9 cellular contexts compared by ENCODE assay signal in genomic region chr7:44043902-44044301, GRCh38. TPM values are rescaled to one million over a fixed set of nuclear protein-coding genes. Genes with fewer than 3 reads are reported as not detected.
DNase-seq lines count a peak whose midpoint lies in the region; ATAC-seq and TF ChIP-seq lines count a peak whose summit lies in the region.
"Had no signal": no experiment of that assay in that cellular context is flagged by ENCODE, and none has a peak within 500 bp of the region (broad histone marks: within the 10 kb centered on the region; RNA-seq: fewer than 3 reads in every experiment).

No MANE protein-coding gene starts in this region.

- peak overlapping the region; percentile 94 for H3K4me3 Mint-ChIP-seq in activated CD8-positive, alpha-beta T cell treated with anti-CD3 and anti-CD28 coated beads, Interleukin-2, amount 10 ng/mL, durations not matched to agents 7 days and 5 days
- peak overlapping the region; percentile 80 for H3K4me3 Mint-ChIP-seq in stimulated activated effector memory CD8-positive, alpha-beta T cell treated with anti-CD3 and anti-CD28 coated beads, Interleukin-12 subunit alpha, Interleukin-12 subunit beta, amount 100 ng/mL, for 72 hours

- DNase-seq in HL-60 (ENCODE audit: low read depth in 1 of 2, low spot score in 1 of 2): no peak
- peak; percentile 30 for DNase-seq in activated CD8-positive, alpha-beta T cell treated with anti-CD3 and anti-CD28 coated beads, Interleukin-2, amount 10 ng/mL, durations not matched to agents 7 days and 5 days
- DNase-seq in iPS DF 6.9 (ENCODE audit: low read depth, low spot score): no peak
- no peak for DNase-seq in stimulated activated effector memory CD8-positive, alpha-beta T cell treated with anti-CD3 and anti-CD28 coated beads, Interleukin-12 subunit alpha, Interleukin-12 subunit beta, amount 100 ng/mL, for 72 hours (ENCODE audit: low spot score in 2 of 2)
- no peak for DNase-seq in superior temporal gyrus (ENCODE audit: extremely low spot score)
- no peak for DNase-seq in HT-29 (ENCODE audit: low spot score)
- DNase-seq in NCI-H1048 (lab: John Stamatoyannopoulos, UW): no peak

- 0 out of 2 replicates have a peak, but pooled peaks cover 1% of the 10 kb centered on the region for H3K4me1 ChIP-seq in iPS DF 6.9 (ENCODE audit: control insufficient read depth, insufficient read depth, low read length)

- POLR2A ChIA-PET in activated CD8-positive, alpha-beta T cell treated with anti-CD3 and anti-CD28 coated beads, Interleukin-2, amount 10 ng/mL, durations not matched to agents 7 days and 5 days (lab: Charles Lee): interaction anchor here (0.8 to 2.0 kb wide), 8 partner anchors 11 to 584 kb away, joined by 3 to 15 read pairs (median 3); partner anchors contain the start of genes POLD2 and YKT6

- CTCF ChIA-PET in activated CD8-positive, alpha-beta T cell treated with anti-CD3 and anti-CD28 coated beads, Interleukin-2, amount 10 ng/mL, durations not matched to agents 7 days and 5 days (lab: Charles Lee): interaction anchor here (0.9 to 1.5 kb wide), 3 partner anchors 24 to 38 kb away, joined by 3 to 6 read pairs (median 3); no protein-coding TSS in a partner anchor

- peaks cover 47% of the 10 kb centered on the region for H3K4me1 Mint-ChIP-seq in activated CD8-positive, alpha-beta T cell treated with anti-CD3 and anti-CD28 coated beads, Interleukin-2, amount 10 ng/mL, durations not matched to agents 7 days and 5 days (ENCODE audit: low read depth)
- H3K4me1 Mint-ChIP-seq in stimulated activated effector memory CD8-positive, alpha-beta T cell treated with anti-CD3 and anti-CD28 coated beads, Interleukin-12 subunit alpha, Interleukin-12 subunit beta, amount 100 ng/mL, for 72 hours: peaks cover 45% of the 10 kb centered on the region

- no peaks in the 10 kb centered on the region for H3K9me3 ChIP-seq in iPS DF 6.9 (ENCODE audit: control insufficient read depth, insufficient read depth, low read length)

- no peaks in the 10 kb centered on the region for H3K27me3 Mint-ChIP-seq in activated CD8-positive, alpha-beta T cell treated with anti-CD3 and anti-CD28 coated beads, Interleukin-2, amount 10 ng/mL, durations not matched to agents 7 days and 5 days (ENCODE audit: low read depth)

- H3K27ac Mint-ChIP-seq in activated CD8-positive, alpha-beta T cell treated with anti-CD3 and anti-CD28 coated beads, Interleukin-2, amount 10 ng/mL, durations not matched to agents 7 days and 5 days: peak overlapping the region; percentile 90
- H3K27ac Mint-ChIP-seq in stimulated activated effector memory CD8-positive, alpha-beta T cell treated with anti-CD3 and anti-CD28 coated beads, Interleukin-12 subunit alpha, Interleukin-12 subunit beta, amount 100 ng/mL, for 72 hours: peak overlapping the region; percentile 89

- no peak for ATAC-seq in activated CD8-positive, alpha-beta T cell treated with anti-CD3 and anti-CD28 coated beads, Interleukin-2, amount 10 ng/mL, durations not matched to agents 7 days and 5 days
- ATAC-seq in stimulated activated effector memory CD8-positive, alpha-beta T cell treated with anti-CD3 and anti-CD28 coated beads, Interleukin-12 subunit alpha, Interleukin-12 subunit beta, amount 100 ng/mL, for 72 hours: no peak
- no peak for ATAC-seq in HG02840 (IDR thresholded peaks at IDR 0.05; ENCODE audit: low FRiP score, unreplicated experiment)

- H3K27ac ChIP-seq in HL-60 (replicated peaks) (peak overlapping the region; percentile 93), iPS DF 6.9 (ENCODE audit: low read length) (no peak overlapping the region)

- peaks cover 34% of the 10 kb centered on the region for H3K36me3 Mint-ChIP-seq in activated CD8-positive, alpha-beta T cell treated with anti-CD3 and anti-CD28 coated beads, Interleukin-2, amount 10 ng/mL, durations not matched to agents 7 days and 5 days (ENCODE audit: low read depth)
- peaks cover 37% of the 10 kb centered on the region for H3K36me3 Mint-ChIP-seq in stimulated activated effector memory CD8-positive, alpha-beta T cell treated with anti-CD3 and anti-CD28 coated beads, Interleukin-12 subunit alpha, Interleukin-12 subunit beta, amount 100 ng/mL, for 72 hours

- H3K9me3 Mint-ChIP-seq in activated CD8-positive, alpha-beta T cell treated with anti-CD3 and anti-CD28 coated beads, Interleukin-2, amount 10 ng/mL, durations not matched to agents 7 days and 5 days (ENCODE audit: insufficient read depth): no peaks in the 10 kb centered on the region
- no peaks in the 10 kb centered on the region for H3K9me3 Mint-ChIP-seq in stimulated activated effector memory CD8-positive, alpha-beta T cell treated with anti-CD3 and anti-CD28 coated beads, Interleukin-12 subunit alpha, Interleukin-12 subunit beta, amount 100 ng/mL, for 72 hours

- H3K27me3 ChIP-seq in HL-60 (ENCODE audit: insufficient read depth, poor library complexity, severe bottlenecking): no peaks in the 10 kb centered on the region
- no peaks in the 10 kb centered on the region; the same call in 1 of the 2 replicates for H3K27me3 ChIP-seq in iPS DF 6.9 (ENCODE audit: control insufficient read depth, insufficient read depth, low read length)

- H3K36me3 ChIP-seq in iPS DF 6.9 (ENCODE audit: control insufficient read depth, insufficient read depth, low read length): peaks cover 6% of the 10 kb centered on the region; the same call in 1 of the 2 replicates

- TF ChIP-seq CTCF in HL-60 (IDR thresholded peaks at IDR 0.05; ENCODE audit: insufficient read depth, low read length): no peak

- no CpG with 5 or more reads among the region's 8 CpGs for WGBS in iPS DF 6.9 (ENCODE audit: insufficient coverage, insufficient read length)

- peak overlapping the region; percentile 80 for H3K4me3 ChIP-seq in HL-60 (replicated peaks; ENCODE audit: insufficient read depth, low read length)
- peak overlapping the region; percentile 98; the same call in 1 of the 2 replicates for H3K4me3 ChIP-seq in iPS DF 6.9 (ENCODE audit: low read length)

RNA-seq across cellular contexts. Expression of gene DBNL, which starts 0.6 kb away (rescaled TPM):
- total RNA-seq in activated CD8-positive, alpha-beta T cell treated with anti-CD3 and anti-CD28 coated beads, Interleukin-2, amount 10 ng/mL, durations not matched to agents 7 days and 5 days: 100 to 1,000 TPM; 165 to 166 TPM
- total RNA-seq in HT-29 (2014; rRNA removed; shearing (Covaris generic)): 184 and 203 TPM in 2 replicates

RNA-seq across cellular contexts. Expression of gene PGAM2, which starts 21.5 kb away (rescaled TPM):
- total RNA-seq in activated CD8-positive, alpha-beta T cell treated with anti-CD3 and anti-CD28 coated beads, Interleukin-2, amount 10 ng/mL, durations not matched to agents 7 days and 5 days: under 1 TPM; 0.34 to 0.68 TPM
- total RNA-seq in HT-29 (2014; rRNA removed; shearing (Covaris generic)): 0.56 TPM in 1 of 2 replicates, not detected in the other

RNA-seq across cellular contexts. Expression of gene POLM, which starts 38.4 kb away (rescaled TPM):
- 10 to 100 TPM; 37.3 to 37.9 TPM for total RNA-seq in activated CD8-positive, alpha-beta T cell treated with anti-CD3 and anti-CD28 coated beads, Interleukin-2, amount 10 ng/mL, durations not matched to agents 7 days and 5 days
- total RNA-seq in HT-29 (2014; rRNA removed; shearing (Covaris generic)): 20.0 and 22.9 TPM in 2 replicates

RNA-seq across cellular contexts. Expression of gene SPDYE1, which starts 46.2 kb away (rescaled TPM):
- total RNA-seq in activated CD8-positive, alpha-beta T cell treated with anti-CD3 and anti-CD28 coated beads, Interleukin-2, amount 10 ng/mL, durations not matched to agents 7 days and 5 days: not detected
- not detected in 2 replicates for total RNA-seq in HT-29 (2014; rRNA removed; shearing (Covaris generic))
- total RNA-seq: RPMI7951 had no signal
